ENCODE assay signal across 23 cellular contexts in the genomic region with DNA sequence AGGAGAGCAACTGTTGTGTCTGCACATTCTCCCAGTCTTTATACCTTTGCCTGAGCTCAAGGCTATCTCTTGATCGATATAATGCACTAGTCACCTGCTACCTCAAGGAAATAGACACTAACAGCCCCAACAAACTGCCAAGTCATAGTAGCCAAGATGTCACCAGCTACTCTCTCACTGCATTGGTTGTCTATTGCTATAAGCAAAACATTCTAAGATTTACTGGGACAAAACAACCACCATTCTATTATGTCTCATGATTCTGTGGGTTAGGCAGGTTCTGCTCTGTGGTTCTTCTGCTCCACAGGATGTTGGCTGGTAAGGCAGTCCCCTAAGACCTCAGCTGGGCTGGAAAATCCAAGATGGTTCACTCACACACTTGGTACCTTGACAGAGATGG. TPM values are rescaled to one million over a fixed set of nuclear protein-coding genes. Genes with fewer than 3 reads are reported as not detected.
DNase-seq lines count a peak whose midpoint lies in the region; ATAC-seq and TF ChIP-seq lines count a peak whose summit lies in the region.
"Had no signal": no experiment of that assay in that cellular context is flagged by ENCODE, and none has a peak within 500 bp of the region (broad histone marks: within the 10 kb centered on the region; RNA-seq: fewer than 3 reads in every experiment).

No MANE protein-coding gene starts in this region.

- H3K79me2 ChIP-seq in ACC112 (ENCODE audit: control insufficient read depth, insufficient read depth, low read length, unreplicated experiment): no peaks in the 10 kb centered on the region

- H3K4me3 Mint-ChIP-seq in activated CD4-positive, alpha-beta T cell treated with anti-CD3 and anti-CD28 coated beads, Interleukin-2, amount 10 ng/mL, durations not matched to agents 7 days and 5 days: no peak overlapping the region
- H3K4me3 Mint-ChIP-seq in activated CD8-positive, alpha-beta T cell treated with anti-CD3 and anti-CD28 coated beads for 36 hours: no peak overlapping the region
- H3K4me3 Mint-ChIP-seq in nephron: no peak overlapping the region
- H3K4me3 Mint-ChIP-seq in natural killer cell: no peak overlapping the region

- no peak overlapping the region for H2AFZ ChIP-seq in ACC112 (ENCODE audit: low read length, unreplicated experiment)

- H3K4me1 ChIP-seq in ACC112 (ENCODE audit: control insufficient read depth, insufficient read depth, low read length, unreplicated experiment): peaks cover 37% of the 10 kb centered on the region
- H3K4me1 ChIP-seq: lower lobe of right lung, upper lobe of left lung had no signal

- H3K27me3 Mint-ChIP-seq in activated CD4-positive, alpha-beta T cell treated with anti-CD3 and anti-CD28 coated beads, Interleukin-2, amount 10 ng/mL, durations not matched to agents 7 days and 5 days: no peaks in the 10 kb centered on the region
- no peaks in the 10 kb centered on the region for H3K27me3 Mint-ChIP-seq in activated CD8-positive, alpha-beta T cell treated with anti-CD3 and anti-CD28 coated beads for 36 hours
- H3K27me3 Mint-ChIP-seq in nephron (ENCODE audit: low read depth) (peaks cover 8% of the 10 kb centered on the region), natural killer cell (ENCODE audit: low read depth in 2 of 2) (peaks cover 6 to 14% of the 10 kb centered on the region in 2 donors)

- H3K27ac ChIP-seq in ACC112 (ENCODE audit: low read depth, low read length): peak overlapping the region; percentile 93
- H3K27ac ChIP-seq: lower lobe of right lung, upper lobe of left lung had no signal

- CTCF ChIA-PET in activated CD4-positive, alpha-beta T cell treated with anti-CD3 and anti-CD28 coated beads, Interleukin-2, amount 10 ng/mL, durations not matched to agents 7 days and 5 days (lab: Charles Lee): interaction anchor here (1.2 to 1.5 kb wide), 4 partner anchors 15 to 37 kb away, joined by 4 to 7 read pairs (median 6); no protein-coding TSS in a partner anchor
- CTCF ChIA-PET in activated CD8-positive, alpha-beta T cell treated with anti-CD3 and anti-CD28 coated beads for 36 hours (lab: Charles Lee): interaction anchor here (0.6 to 2.5 kb wide), 6 partner anchors 11 to 299 kb away, joined by 3 to 12 read pairs (median 3); no protein-coding TSS in a partner anchor

- DNase-seq in activated CD4-positive, alpha-beta T cell treated with anti-CD3 and anti-CD28 coated beads, Interleukin-2, amount 10 ng/mL, durations not matched to agents 7 days and 5 days: no peak
- DNase-seq in activated CD4-positive, alpha-beta T cell treated with anti-CD3 and anti-CD28 coated beads for 1 hour: no peak
- no peak for DNase-seq in activated CD8-positive, alpha-beta T cell treated with anti-CD3 and anti-CD28 coated beads for 36 hours
- DNase-seq in natural killer cell: no peak
- DNase-seq: activated gamma-delta T cell treated with Interleukin-2 at 50 U/mL for 16 hours, aorta, COR-L47, GDM1, glutamatergic neuron, kidney glomerular epithelial cell, lower lobe of right lung, NCI-H1417, NCI-H2081, NCI-H345, NCI-H748 treated with DMSO at 0.1 percent for 48 hours, psoas muscle, T-helper 9 cell, upper lobe of left lung had no signal

- no peak overlapping the region for H3K4me3 ChIP-seq in ACC112 (ENCODE audit: low read depth, low read length)
- H3K4me3 ChIP-seq: lower lobe of right lung, psoas muscle, upper lobe of left lung had no signal

- H3K27ac Mint-ChIP-seq in activated CD4-positive, alpha-beta T cell treated with anti-CD3 and anti-CD28 coated beads, Interleukin-2, amount 10 ng/mL, durations not matched to agents 7 days and 5 days: peak overlapping the region; percentile 15
- H3K27ac Mint-ChIP-seq in activated CD8-positive, alpha-beta T cell treated with anti-CD3 and anti-CD28 coated beads for 36 hours: peak overlapping the region; percentile 48
- peak overlapping the region; percentile 17 to 66 (median 39) for H3K27ac Mint-ChIP-seq in nephron
- H3K27ac Mint-ChIP-seq in natural killer cell: no peak overlapping the region

- POLR2A ChIA-PET in activated CD4-positive, alpha-beta T cell treated with anti-CD3 and anti-CD28 coated beads, Interleukin-2, amount 10 ng/mL, durations not matched to agents 7 days and 5 days (lab: Charles Lee): no interaction called here
- POLR2A ChIA-PET in activated CD8-positive, alpha-beta T cell treated with anti-CD3 and anti-CD28 coated beads for 36 hours (lab: Charles Lee): interaction anchor here (1.3 kb wide), 1 partner anchor 29 kb away, joined by 3 read pairs; no protein-coding TSS in a partner anchor

- H3K4me1 Mint-ChIP-seq in activated CD4-positive, alpha-beta T cell treated with anti-CD3 and anti-CD28 coated beads, Interleukin-2, amount 10 ng/mL, durations not matched to agents 7 days and 5 days: peaks cover 19% of the 10 kb centered on the region
- H3K4me1 Mint-ChIP-seq in activated CD8-positive, alpha-beta T cell treated with anti-CD3 and anti-CD28 coated beads for 36 hours (ENCODE audit: low read depth): peaks cover 17% of the 10 kb centered on the region
- H3K4me1 Mint-ChIP-seq in nephron (peaks cover 26% of the 10 kb centered on the region), natural killer cell (peaks cover 0 to 5% of the 10 kb centered on the region in 2 donors)

- no peak for TF ChIP-seq CTCF in activated CD8-positive, alpha-beta T cell treated with anti-CD3 and anti-CD28 coated beads for 36 hours (IDR thresholded peaks at IDR 0.05)
- TF ChIP-seq CTCF in nephron (IDR thresholded peaks at IDR 0.05; ENCODE audit: unreplicated experiment in 3 of 3) (no peak), natural killer cell (IDR thresholded peaks at IDR 0.05) (no peak)

- peak; percentile 42 for ATAC-seq in activated CD8-positive, alpha-beta T cell treated with anti-CD3 and anti-CD28 coated beads for 36 hours
- ATAC-seq in natural killer cell (no peak), HG02938 (IDR thresholded peaks at IDR 0.05; ENCODE audit: unreplicated experiment) (no peak), HG03565 (IDR thresholded peaks at IDR 0.05; ENCODE audit: unreplicated experiment) (no peak)
- ATAC-seq: lower lobe of right lung, psoas muscle had no signal

- H3K9me3 Mint-ChIP-seq in activated CD4-positive, alpha-beta T cell treated with anti-CD3 and anti-CD28 coated beads, Interleukin-2, amount 10 ng/mL, durations not matched to agents 7 days and 5 days: peaks cover 25% of the 10 kb centered on the region
- peaks cover 2% of the 10 kb centered on the region for H3K9me3 Mint-ChIP-seq in activated CD8-positive, alpha-beta T cell treated with anti-CD3 and anti-CD28 coated beads for 36 hours
- H3K9me3 Mint-ChIP-seq in nephron: peaks cover 9% of the 10 kb centered on the region
- no peaks in the 10 kb centered on the region for H3K9me3 Mint-ChIP-seq in natural killer cell

- intact Hi-C loops in activated CD8-positive, alpha-beta T cell treated with anti-CD3 and anti-CD28 coated beads for 36 hours (cut with micrococcal nuclease): no loop called here
- intact Hi-C loops in natural killer cell (cut with micrococcal nuclease): no loop called here

- H3K36me3 Mint-ChIP-seq in activated CD4-positive, alpha-beta T cell treated with anti-CD3 and anti-CD28 coated beads, Interleukin-2, amount 10 ng/mL, durations not matched to agents 7 days and 5 days (ENCODE audit: low read depth): peaks cover 2% of the 10 kb centered on the region
- H3K36me3 Mint-ChIP-seq in activated CD8-positive, alpha-beta T cell treated with anti-CD3 and anti-CD28 coated beads for 36 hours (ENCODE audit: low read depth): no peaks in the 10 kb centered on the region
- H3K36me3 Mint-ChIP-seq in nephron (ENCODE audit: low read depth) (no peaks in the 10 kb centered on the region), natural killer cell (no peaks in the 10 kb centered on the region)

- H3K27me3 ChIP-seq in ACC112 (ENCODE audit: insufficient read depth, low read length): no peaks in the 10 kb centered on the region
- H3K27me3 ChIP-seq: upper lobe of left lung had no signal

- no peaks in the 10 kb centered on the region for H3K36me3 ChIP-seq in ACC112 (ENCODE audit: insufficient read depth, low read length)
- H3K36me3 ChIP-seq: lower lobe of right lung, upper lobe of left lung had no signal

RNA-seq across cellular contexts. Expression of a gene that starts 28.5 kb away (rescaled TPM):
- total RNA-seq in activated CD4-positive, alpha-beta T cell treated with anti-CD3 and anti-CD28 coated beads, Interleukin-2, amount 10 ng/mL, durations not matched to agents 7 days and 5 days: not detected
- not detected for total RNA-seq in activated CD8-positive, alpha-beta T cell treated with anti-CD3 and anti-CD28 coated beads for 36 hours
- not detected for total RNA-seq in natural killer cell
- total RNA-seq: A673 had no signal

RNA-seq across cellular contexts. Expression of a gene that starts 44.6 kb away (rescaled TPM):
- total RNA-seq in activated CD4-positive, alpha-beta T cell treated with anti-CD3 and anti-CD28 coated beads, Interleukin-2, amount 10 ng/mL, durations not matched to agents 7 days and 5 days: under 1 TPM; 0.87 to 0.92 TPM
- total RNA-seq in activated CD8-positive, alpha-beta T cell treated with anti-CD3 and anti-CD28 coated beads for 36 hours: 1 to 10 TPM; 4.0 to 4.1 TPM
- under 1 TPM; 0.10 to 0.31 (median 0.29) TPM for total RNA-seq in natural killer cell

Comparison
In these comparisons a context has a peak if more than half of its experiments do, and no peak if none do; other contexts are left out.
1. H3K27ac Mint-ChIP-seq: peak in activated CD4-positive, alpha-beta T cell treated with anti-CD3 and anti-CD28 coated beads, Interleukin-2, amount 10 ng/mL, durations not matched to agents 7 days and 5 days (single experiment), activated CD8-positive, alpha-beta T cell treated with anti-CD3 and anti-CD28 coated beads for 36 hours (single experiment) and nephron (3 of 3); none in natural killer cell (0 of 2).